Comparison of ENCODE assay signal across 21 cellular contexts in the genomic region with DNA sequence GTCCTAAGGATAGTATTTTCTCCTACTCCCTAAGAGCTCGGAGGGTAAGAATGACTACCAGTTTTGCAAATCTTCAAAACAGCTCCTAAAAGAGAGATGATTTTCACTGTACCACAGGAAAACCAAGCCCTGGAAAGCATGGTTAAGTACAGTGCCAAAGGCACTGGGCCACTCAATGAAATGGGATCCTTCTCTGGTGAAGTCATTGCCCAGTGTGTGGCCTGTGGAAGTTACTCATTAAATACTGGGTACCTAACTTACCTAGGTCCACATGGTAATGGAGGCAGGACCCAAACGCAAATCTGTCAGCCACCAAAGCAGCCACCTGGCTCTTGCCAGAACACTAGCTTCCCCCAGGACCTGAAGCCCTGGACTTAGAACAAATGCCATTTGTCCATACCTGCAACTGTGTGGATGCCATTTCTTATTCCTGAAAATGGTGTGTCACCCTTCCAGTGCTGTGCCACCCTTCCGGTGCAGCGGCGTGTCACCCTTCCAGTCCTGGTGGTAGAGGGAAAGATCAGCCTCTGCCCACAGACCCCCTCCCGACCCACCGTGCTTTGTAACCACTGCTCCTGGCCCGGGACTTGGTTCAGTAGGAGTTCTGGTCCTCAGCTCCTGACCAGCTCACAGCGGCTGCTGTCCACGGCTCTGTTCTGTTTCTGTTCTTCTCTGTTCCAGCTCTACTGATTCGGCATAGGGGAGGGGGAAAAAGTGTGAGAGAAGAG.
"Had no signal": no experiment of that assay in that cellular context is flagged by ENCODE, and none has a peak within 500 bp of the region (broad histone marks: within the 10 kb centered on the region; RNA-seq: fewer than 3 reads in every experiment).

No MANE protein-coding gene starts in this region.

- H3K4me3 Mint-ChIP-seq: activated CD8-positive, alpha-beta T cell treated with anti-CD3 and anti-CD28 coated beads for 36 hours; activated naive CD4-positive, alpha-beta T cell treated with anti-CD3 and anti-CD28 coated beads, Interleukin-2, amount 50 U/mL, for 24 hours; T-helper 1 cell treated with Interleukin-12 subunit alpha and Interleukin-12 subunit beta and Interleukin-4 antibody, amounts not matched to agents 30 μg/mL and 1 μg/mL, for 36 hours had no signal

- ATAC-seq: activated CD4-positive, CD25-positive, alpha-beta regulatory T cell treated with anti-CD3 and anti-CD28 coated beads, Interleukin-2, amount 50 U/mL, for 24 hours; activated CD8-positive, alpha-beta T cell treated with anti-CD3 and anti-CD28 coated beads for 36 hours; body of pancreas had no signal

- H3K4me3 ChIP-seq: ascending aorta, body of pancreas, SJSA1 had no signal

- H3K27me3 ChIP-seq: ascending aorta, body of pancreas, SJSA1 had no signal

- H3K4me1 Mint-ChIP-seq: activated naive CD4-positive, alpha-beta T cell treated with anti-CD3 and anti-CD28 coated beads, Interleukin-2, amount 50 U/mL, for 24 hours had no signal

- DNase-seq: activated CD4-positive, alpha-beta T cell treated with anti-CD3 and anti-CD28 coated beads for 4 hours; activated CD8-positive, alpha-beta memory T cell treated with anti-CD3 and anti-CD28 coated beads, Interleukin-2, amount 50 U/mL, for 4 hours; activated CD8-positive, alpha-beta T cell treated with anti-CD3 and anti-CD28 coated beads for 36 hours; activated naive CD4-positive, alpha-beta T cell; body of pancreas; central memory CD4-positive, alpha-beta T cell; KG1; NCI-H1092; NCI-H1417; NCI-H1694; NCI-H2029; NCI-H345; NCI-H510A; NCI-H69; NK-92 treated with Interleukin-12 subunit alpha and Interleukin-12 subunit beta, amount 100 ng/mL, for 24 hours; SHP77 had no signal

- H3K27me3 Mint-ChIP-seq: activated naive CD4-positive, alpha-beta T cell treated with anti-CD3 and anti-CD28 coated beads, Interleukin-2, amount 50 U/mL, for 24 hours had no signal

- H3K4me1 ChIP-seq: ascending aorta had no signal

- H3K27ac Mint-ChIP-seq: activated CD8-positive, alpha-beta T cell treated with anti-CD3 and anti-CD28 coated beads for 36 hours; activated naive CD4-positive, alpha-beta T cell treated with anti-CD3 and anti-CD28 coated beads, Interleukin-2, amount 50 U/mL, for 24 hours; T-helper 1 cell treated with Interleukin-12 subunit alpha and Interleukin-12 subunit beta and Interleukin-4 antibody, amounts not matched to agents 30 μg/mL and 1 μg/mL, for 36 hours had no signal

- H3K27ac ChIP-seq: ascending aorta, body of pancreas, SJSA1 had no signal

- H3K9me3 Mint-ChIP-seq: activated naive CD4-positive, alpha-beta T cell treated with anti-CD3 and anti-CD28 coated beads, Interleukin-2, amount 50 U/mL, for 24 hours; T-helper 1 cell treated with Interleukin-12 subunit alpha and Interleukin-12 subunit beta and Interleukin-4 antibody, amounts not matched to agents 30 μg/mL and 1 μg/mL, for 36 hours had no signal

- H3K9me3 ChIP-seq: ascending aorta, body of pancreas, SJSA1 had no signal
